ENCODE assay signal across 24 cellular contexts in genomic region chr10:77661674-77662073, GRCh38. TPM values are rescaled to one million over a fixed set of nuclear protein-coding genes. Genes with fewer than 3 reads are reported as not detected.
"Had no signal": no experiment of that assay in that cellular context is flagged by ENCODE, and none has a peak within 500 bp of the region (broad histone marks: within the 10 kb centered on the region; RNA-seq: fewer than 3 reads in every experiment).

No MANE protein-coding gene starts in this region.

- DNase-seq: activated naive CD4-positive, alpha-beta T cell; activated naive CD8-positive, alpha-beta T cell treated with anti-CD3 and anti-CD28 coated beads for 36 hours; activated T-cell treated with anti-CD3 and anti-CD28 coated beads, Interleukin-2, amount 50 U/mL, for 24 hours; cortex of kidney; effector CD4-positive, alpha-beta T cell; erythroblast; foreskin fibroblast; hippocampal formation; left ventricle myocardium superior; nucleus accumbens; posterior cingulate gyrus; right lobe of liver; stimulated activated CD4-positive, alpha-beta T cell treated with anti-CD3 and anti-CD28 coated beads, Interleukin-15, amount 100 ng/mL, for 24 hours; T-helper 1 cell; testis; trophoblast cell; uterus had no signal

- H3K27me3 ChIP-seq: right lobe of liver, testis, uterus had no signal

- H3K4me3 ChIP-seq: cardiac muscle cell, right lobe of liver, skin epidermis, testis, uterus had no signal

- ATAC-seq: left ventricle myocardium superior; right lobe of liver; stimulated activated memory B cell treated with anti-CD40 and anti-IgM and Interleukin-4, amounts not matched to agents 10 μg/mL and 1 μg/mL and 100 μg/mL, for 72 hours had no signal

- H3K4me1 ChIP-seq: right lobe of liver, testis, uterus had no signal

- H3K27ac Mint-ChIP-seq: activated naive CD8-positive, alpha-beta T cell treated with anti-CD3 and anti-CD28 coated beads for 36 hours; activated T-cell treated with anti-CD3 and anti-CD28 coated beads, Interleukin-2, amount 50 U/mL, for 24 hours; activated T-helper 2 cell treated with anti-CD3 and anti-CD28 coated beads, Interferon-gamma antibody, Interleukin-2, Interleukin-4, amounts not matched to agents 10 μg/mL and 5 μg/mL and 100 μg/mL, durations not matched to agents 14 hours and 24 hours and 36 hours; memory B cell; nephron; stimulated activated memory B cell treated with anti-CD40 and anti-IgM and Interleukin-4, amounts not matched to agents 10 μg/mL and 1 μg/mL and 100 μg/mL, for 72 hours had no signal

- H3K27ac ChIP-seq: cardiac muscle cell, right lobe of liver, skin epidermis, testis, uterus had no signal

- H3K36me3 ChIP-seq: cardiac muscle cell, right lobe of liver, uterus had no signal

- H3K4me3 Mint-ChIP-seq: activated naive CD8-positive, alpha-beta T cell treated with anti-CD3 and anti-CD28 coated beads for 36 hours; activated T-cell treated with anti-CD3 and anti-CD28 coated beads, Interleukin-2, amount 50 U/mL, for 24 hours; memory B cell; nephron; stimulated activated memory B cell treated with anti-CD40 and anti-IgM and Interleukin-4, amounts not matched to agents 10 μg/mL and 1 μg/mL and 100 μg/mL, for 72 hours had no signal

- H3K4me1 Mint-ChIP-seq: activated naive CD8-positive, alpha-beta T cell treated with anti-CD3 and anti-CD28 coated beads for 36 hours; memory B cell; stimulated activated memory B cell treated with anti-CD40 and anti-IgM and Interleukin-4, amounts not matched to agents 10 μg/mL and 1 μg/mL and 100 μg/mL, for 72 hours had no signal

- FAIRE-seq: endometrium had no signal

- H3K36me3 Mint-ChIP-seq: memory B cell; stimulated activated memory B cell treated with anti-CD40 and anti-IgM and Interleukin-4, amounts not matched to agents 10 μg/mL and 1 μg/mL and 100 μg/mL, for 72 hours had no signal

- H3K9me3 Mint-ChIP-seq: activated T-helper 2 cell treated with anti-CD3 and anti-CD28 coated beads, Interferon-gamma antibody, Interleukin-2, Interleukin-4, amounts not matched to agents 10 μg/mL and 5 μg/mL and 100 μg/mL, durations not matched to agents 14 hours and 24 hours and 36 hours had no signal

- H3K9me3 ChIP-seq: right lobe of liver, testis, uterus had no signal

RNA-seq across cellular contexts. Expression of gene KCNMA1, which starts 24.1 kb away (rescaled TPM):
- total RNA-seq: activated naive CD8-positive, alpha-beta T cell treated with anti-CD3 and anti-CD28 coated beads for 36 hours had no signal
